1 cellular context compared by ENCODE assay signal in the genomic region with DNA sequence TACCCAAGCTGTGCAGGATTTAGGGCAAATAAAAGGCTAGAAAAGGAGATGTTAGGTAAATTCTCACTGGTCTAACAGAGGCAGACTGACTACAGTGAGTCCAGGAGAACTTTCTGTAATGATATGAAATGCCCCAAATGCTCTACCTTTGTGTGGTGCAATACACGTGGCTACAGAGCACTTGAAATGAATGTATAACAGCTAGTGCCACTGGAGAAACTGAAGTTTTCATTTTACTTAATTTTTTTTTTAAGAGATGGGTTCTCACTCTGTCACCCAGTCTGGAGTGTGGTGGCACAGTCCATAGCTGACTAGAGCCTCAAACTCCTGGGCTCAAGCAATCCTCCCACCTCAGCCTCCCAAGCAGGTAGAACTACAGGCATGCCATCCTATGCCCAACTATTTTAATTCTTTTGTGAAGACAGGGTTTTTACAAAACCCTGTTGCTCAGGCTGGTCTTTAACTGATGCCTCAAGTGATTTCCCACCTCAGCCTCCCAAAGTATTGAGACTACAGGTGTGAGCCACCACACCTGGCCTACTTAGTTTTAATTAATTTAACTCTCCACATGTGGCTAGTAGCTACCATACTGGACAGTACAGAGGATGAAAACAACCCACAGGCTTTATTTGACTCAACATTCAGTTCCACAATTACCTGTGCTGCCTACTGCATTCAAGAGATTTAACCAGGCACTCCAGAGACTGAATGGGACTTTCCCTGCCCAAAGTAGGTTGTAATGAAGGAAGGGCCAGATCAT.
TF ChIP-seq lines count a peak whose summit lies in the region.

No MANE protein-coding gene starts in this region.

TF ChIP-seq in K562, 482 proteins besides CTCF, POLR2A, EP300 and RAD21:
- TF ChIP-seq TEAD1 (CRISPR knock-in tag; IDR thresholded peaks at IDR 0.05) (no peak), JUN (IDR thresholded peaks at IDR 0.05; ENCODE audit: borderline replicate concordance, low read depth, low read length) (no peak), JUN (CRISPR knock-in tag; IDR thresholded peaks at IDR 0.05; ENCODE audit: borderline replicate concordance) (0 out of 2 replicates have a peak, but pooled peaks have one; percentile 8)
